20 cellular contexts compared by ENCODE assay signal in genomic region chr19:43572172-43572588, GRCh38. TPM values are rescaled to one million over a fixed set of nuclear protein-coding genes. Genes with fewer than 3 reads are reported as not detected.
A peak's percentile ranks its signal among the peaks of the same experiment; 100 is the strongest.
DNase-seq lines count a peak whose midpoint lies in the region; ATAC-seq and TF ChIP-seq lines count a peak whose summit lies in the region.
"Had no signal": no experiment of that assay in that cellular context is flagged by ENCODE, and none has a peak within 500 bp of the region (broad histone marks: within the 10 kb centered on the region; RNA-seq: fewer than 3 reads in every experiment).

No MANE protein-coding gene starts in this region.

- H3K9ac ChIP-seq in H9 (ENCODE audit: extremely low read depth, insufficient read length, low read length) (no peak overlapping the region), OCI-LY1 (ENCODE audit: low read length) (peak overlapping the region; percentile 22; the same call in 1 of the 2 replicates)

- H3K27me3 Mint-ChIP-seq in CD14-positive monocyte (ENCODE audit: low read depth in 3 of 3) = peaks cover 0 to 2% (median 0%) of the 10 kb centered on the region in 3 donors
- no peaks in the 10 kb centered on the region for H3K27me3 Mint-ChIP-seq in H9 (ENCODE audit: low read depth)
- H3K27me3 Mint-ChIP-seq: stimulated activated naive CD8-positive, alpha-beta T cell treated with anti-CD3 and anti-CD28 coated beads, Interleukin-15, amount 100 ng/mL, for 72 hours had no signal

- H4K91ac ChIP-seq in H9 (ENCODE audit: insufficient read length, low read depth, low read length) = no peak overlapping the region

- no CpG with 5 or more reads among the region's 3 CpGs for WGBS in H9 (ENCODE audit: extremely low coverage, insufficient read length, low lambda C conversion rate)
- WGBS in psoas muscle, 3 donors = 81 to 89% (median 82%) methylated on average over 3 of the region's 3 CpGs

- H3K79me2 ChIP-seq in H9 (ENCODE audit: insufficient read depth, low read length) (no peaks in the 10 kb centered on the region; the same call in 1 of the 2 replicates), OCI-LY1 (ENCODE audit: insufficient read depth, low read length) (0 out of 2 replicates have a peak, but pooled peaks cover 3% of the 10 kb centered on the region)

- H3K36me3 Mint-ChIP-seq in CD14-positive monocyte (peaks cover 11 to 25% of the 10 kb centered on the region in 2 donors), H9 (ENCODE audit: insufficient read depth in 1 of 3, low read depth in 3 of 3) (peaks cover 0 to 27% (median 18%) of the 10 kb centered on the region in 3 experiments; a peak in 6 of 7 replicates)

- no peak overlapping the region for H2BK5ac ChIP-seq in H9 (ENCODE audit: insufficient read length, low read length)

- intact Hi-C loops in CD14-positive monocyte (cut with micrococcal nuclease) (no loop called here), mucosa of descending colon (cut with DNase I, micrococcal nuclease) (no loop called here), psoas muscle (cut with DNase I) (no loop called here)

- DNase-seq in CD14-positive monocyte (ENCODE audit: low spot score) (no peak), H9 (no peak), mucosa of descending colon (no peak), psoas muscle (no peak), OCI-M1 (lab: John Stamatoyannopoulos, UW) (no peak)
- DNase-seq: activated CD4-positive, alpha-beta T cell treated with anti-CD3 and anti-CD28 coated beads for 4 hours; activated gamma-delta T cell; brain microvascular endothelial cell; effector CD8-positive, alpha-beta T cell; foreskin keratinocyte; HFFc6; NCI-H187 treated with DMSO at 0.1 percent for 48 hours; PC-9; right cardiac atrium; stimulated activated naive CD8-positive, alpha-beta T cell treated with anti-CD3 and anti-CD28 coated beads, Interleukin-15, amount 100 ng/mL, for 72 hours had no signal

- no peaks in the 10 kb centered on the region for H4K20me1 ChIP-seq in H9 (ENCODE audit: control insufficient read depth, insufficient read depth, insufficient read length)
- no peaks in the 10 kb centered on the region for H4K20me1 ChIP-seq in OCI-LY1 (ENCODE audit: insufficient read depth, low read length)

- H3F3A ChIP-seq in OCI-LY1 (ENCODE audit: insufficient read depth, low read length) = no peaks in the 10 kb centered on the region

- TF ChIP-seq CTCF in CD14-positive monocyte (IDR thresholded peaks at IDR 0.05) (no peak), H9 (conservative IDR thresholded peaks at IDR 0.05) (no peak), OCI-LY1 (IDR thresholded peaks at IDR 0.05; ENCODE audit: low read length) (no peak), mucosa of descending colon (IDR thresholded peaks at IDR 0.05) (no peak), psoas muscle (IDR thresholded peaks at IDR 0.05) (no peak)

- H3K9me3 Mint-ChIP-seq in CD14-positive monocyte = no peaks in the 10 kb centered on the region
- no peaks in the 10 kb centered on the region for H3K9me3 Mint-ChIP-seq in H9
- H3K9me3 Mint-ChIP-seq: HFFc6; stimulated activated naive CD8-positive, alpha-beta T cell treated with anti-CD3 and anti-CD28 coated beads, Interleukin-15, amount 100 ng/mL, for 72 hours had no signal

- H3K79me1 ChIP-seq in H9 (ENCODE audit: insufficient read depth, low read depth, low read length, poor library complexity, severe bottlenecking) = no peaks in the 10 kb centered on the region

- no peak overlapping the region for H4K5ac ChIP-seq in H9 (ENCODE audit: insufficient read length, low read depth, low read length)

- H3K56ac ChIP-seq in H9 (ENCODE audit: insufficient read length, low read depth, low read length) = no peak overlapping the region

- H3K4me3 ChIP-seq in OCI-LY1 (ENCODE audit: low read depth, low read length, poor library complexity, severe bottlenecking) (no peak overlapping the region), mucosa of descending colon (no peak overlapping the region), psoas muscle (no peak overlapping the region)
- H3K4me3 ChIP-seq: PC-9 had no signal

- H3K4me3 Mint-ChIP-seq in CD14-positive monocyte (no peak overlapping the region), H9 (no peak overlapping the region; a peak in 1 of 5 replicates)
- H3K4me3 Mint-ChIP-seq: HFFc6; stimulated activated naive CD8-positive, alpha-beta T cell treated with anti-CD3 and anti-CD28 coated beads, Interleukin-15, amount 100 ng/mL, for 72 hours had no signal

- no peak overlapping the region for H2AK5ac ChIP-seq in H9 (ENCODE audit: insufficient read length, low read length)

- H3K36me3 ChIP-seq in OCI-LY1 (ENCODE audit: insufficient read depth, low read length) = peaks cover 16% of the 10 kb centered on the region; the same call in 1 of the 2 replicates
- no peaks in the 10 kb centered on the region for H3K36me3 ChIP-seq in mucosa of descending colon (ENCODE audit: low read depth)
- H3K36me3 ChIP-seq in psoas muscle (ENCODE audit: insufficient read depth in 1 of 2, low read depth in 1 of 2) = peaks cover 0 to 33% of the 10 kb centered on the region in 2 donors
- H3K36me3 ChIP-seq: brain microvascular endothelial cell had no signal

- peak overlapping the region in 4 of 7 donors; percentile 3 to 43 (median 20) for H3K27ac Mint-ChIP-seq in CD14-positive monocyte
- H3K27ac Mint-ChIP-seq in H9 = peak overlapping the region in 2 of 3 experiments; percentile 5 to 17; a peak in 2 of 7 replicates
- H3K27ac Mint-ChIP-seq: HFFc6 had no signal

- H3K27me3 ChIP-seq in H9 (ENCODE audit: insufficient read depth, low read length) (no peaks in the 10 kb centered on the region), OCI-LY1 (ENCODE audit: insufficient read depth, low read length) (no peaks in the 10 kb centered on the region), psoas muscle (ENCODE audit: insufficient read depth in 3 of 3, low read length in 2 of 3) (no peaks in the 10 kb centered on the region)
- H3K27me3 ChIP-seq: brain microvascular endothelial cell, foreskin keratinocyte had no signal

- H3K4ac ChIP-seq in H9 (ENCODE audit: low read depth, low read length) = no peak overlapping the region

- H4K8ac ChIP-seq in H9 (replicated peaks; ENCODE audit: insufficient read length, low read depth, low read length) = no peak overlapping the region

- H3K27ac ChIP-seq in H9 (ENCODE audit: insufficient read length, low read depth, low read length) (no peak overlapping the region), OCI-LY1 (ENCODE audit: low read depth, low read length, poor library complexity, severe bottlenecking) (no peak overlapping the region), psoas muscle (no peak overlapping the region)
- H3K27ac ChIP-seq: brain microvascular endothelial cell, C4-2B, foreskin keratinocyte, PC-9 had no signal

- H3K23me2 ChIP-seq in H9 (ENCODE audit: insufficient read length, low read depth, low read length, poor library complexity, severe bottlenecking) = peaks cover 7% of the 10 kb centered on the region

- H3K4me2 ChIP-seq in H9 (ENCODE audit: insufficient read depth, insufficient read length, low read length) = no peak overlapping the region
- H3K4me2 ChIP-seq in OCI-LY1 (ENCODE audit: low read length) = no peak overlapping the region
- H3K4me2 ChIP-seq: PC-9 had no signal

- H3K14ac ChIP-seq in H9 (ENCODE audit: insufficient read depth, low read length) = no peak overlapping the region

- no peak overlapping the region for H2BK20ac ChIP-seq in H9 (ENCODE audit: low read depth, low read length, poor library complexity, severe bottlenecking)

- no peaks in the 10 kb centered on the region for H3K9me2 ChIP-seq in OCI-LY1 (ENCODE audit: low read depth, low read length)

- H3K23ac ChIP-seq in H9 (ENCODE audit: insufficient read length, low read depth, low read length) = no peak overlapping the region

- no peak overlapping the region for H2AFZ ChIP-seq in H9 (ENCODE audit: low read length)
- no peak overlapping the region for H2AFZ ChIP-seq in OCI-LY1 (ENCODE audit: low read length)
- H2AFZ ChIP-seq: PC-9 had no signal

- no peak overlapping the region for H2BK12ac ChIP-seq in H9 (ENCODE audit: insufficient read length, low read depth, low read length)

- no peak overlapping the region for H3T11ph ChIP-seq in H9 (ENCODE audit: low read length)

- H2BK15ac ChIP-seq in H9 (ENCODE audit: low read depth, low read length) = no peak overlapping the region

- H3K4me1 Mint-ChIP-seq in CD14-positive monocyte (peaks cover 25% of the 10 kb centered on the region), H9 (peaks cover 20 to 32% of the 10 kb centered on the region in 2 experiments)

- H3K9me3 ChIP-seq in H9 (ENCODE audit: control insufficient read depth, low read depth, low read length) (no peaks in the 10 kb centered on the region), OCI-LY1 (ENCODE audit: low read length) (no peaks in the 10 kb centered on the region), mucosa of descending colon (no peaks in the 10 kb centered on the region), psoas muscle (no peaks in the 10 kb centered on the region)

- no peak overlapping the region for H3K18ac ChIP-seq in H9 (ENCODE audit: insufficient read length, low read depth, low read length)

- no peak overlapping the region for H2BK120ac ChIP-seq in H9 (ENCODE audit: low read depth, low read length, poor library complexity, severe bottlenecking)

- peak; percentile 21 for ATAC-seq in mucosa of descending colon
- ATAC-seq in GM18907 (IDR thresholded peaks at IDR 0.05; ENCODE audit: unreplicated experiment) = no peak
- ATAC-seq in GM19467 (IDR thresholded peaks at IDR 0.05; ENCODE audit: unreplicated experiment) = no peak
- no peak for ATAC-seq in psoas muscle
- ATAC-seq: foreskin keratinocyte; right cardiac atrium; stimulated activated naive CD8-positive, alpha-beta T cell treated with anti-CD3 and anti-CD28 coated beads, Interleukin-15, amount 100 ng/mL, for 72 hours had no signal

- H3K4me1 ChIP-seq in H9 (ENCODE audit: insufficient read depth, low read length) (peaks cover 4% of the 10 kb centered on the region; the same call in 1 of the 2 replicates), OCI-LY1 (ENCODE audit: insufficient read depth, low read length, severe bottlenecking) (peaks cover 13% of the 10 kb centered on the region), mucosa of descending colon (ENCODE audit: low read depth) (peaks cover 13% of the 10 kb centered on the region), psoas muscle (peaks cover 12% of the 10 kb centered on the region)
- H3K4me1 ChIP-seq: foreskin keratinocyte had no signal

RNA-seq across cellular contexts. Expression of gene XRCC1, which starts 3.1 kb away (rescaled TPM):
- polyA plus RNA-seq in CD14-positive monocyte = 10 to 100 TPM; 13.1 to 19.3 TPM
- 38.0 and 42.8 TPM in 2 replicates for total RNA-seq in H9 (2021)
- total RNA-seq in mucosa of descending colon = 10 to 100 TPM; 16.4 to 33.4 (median 21.1) TPM
- 10 to 100 TPM; 12.7 to 22.1 (median 14.8) TPM for total RNA-seq in psoas muscle
- polyA plus RNA-seq in psoas muscle = 10 to 100 TPM; 13.5 to 21.6 (median 14.1) TPM

RNA-seq across cellular contexts. Expression of gene PINLYP, which starts 3.4 kb away (rescaled TPM):
- polyA plus RNA-seq in CD14-positive monocyte (1 to 10 TPM in 1 of 2 donors, under 1 TPM in 1; 0.93 to 1.3 TPM), psoas muscle (1 to 10 TPM in 1 of 3 donors, under 1 TPM in 2; 0.66 to 1.3 (median 0.90) TPM)
- total RNA-seq in H9 (2021) (11.4 and 11.9 TPM in 2 replicates), mucosa of descending colon (1 to 10 TPM in 2 of 3 donors, under 1 TPM in 1; 0.61 to 7.4 (median 2.0) TPM), psoas muscle (1 to 10 TPM in 1 of 4 donors, under 1 TPM in 2, not detected in 1; 0.66 to 1.1 (median 0.86) TPM)

RNA-seq across cellular contexts. Expression of gene IRGQ, which starts 23.8 kb away (rescaled TPM):
- 1 to 10 TPM; 1.8 to 2.9 TPM for polyA plus RNA-seq in CD14-positive monocyte
- 24.1 and 25.4 TPM in 2 replicates for total RNA-seq in H9 (2021)
- total RNA-seq in mucosa of descending colon = 10 to 100 TPM; 18.9 to 29.4 (median 21.9) TPM
- total RNA-seq in psoas muscle = 10 to 100 TPM; 16.3 to 26.9 (median 22.4) TPM
- polyA plus RNA-seq in psoas muscle = 10 to 100 TPM in 2 of 3 donors, 1 to 10 TPM in 1; 5.5 to 23.3 (median 11.9) TPM

RNA-seq across cellular contexts. Expression of gene ZNF576, which starts 24.2 kb away (rescaled TPM):
- polyA plus RNA-seq in CD14-positive monocyte (1 to 10 TPM; 7.2 to 8.4 TPM), psoas muscle (10 to 100 TPM; 14.6 to 22.7 (median 22.4) TPM)
- total RNA-seq in H9 (2021) (16.3 and 19.7 TPM in 2 replicates), mucosa of descending colon (10 to 100 TPM; 15.4 to 18.9 (median 16.3) TPM), psoas muscle (10 to 100 TPM; 10.3 to 16.2 (median 15.9) TPM)

RNA-seq across cellular contexts. Expression of gene ZNF575, which starts 39.2 kb away (rescaled TPM):
- polyA plus RNA-seq in CD14-positive monocyte (under 1 TPM; 0.25 to 0.79 TPM), psoas muscle (1 to 10 TPM in 1 of 3 donors, under 1 TPM in 2; 0.23 to 1.1 (median 0.35) TPM)
- total RNA-seq in H9 (2021) (not detected in 2 replicates), mucosa of descending colon (10 to 100 TPM in 1 of 3 donors, 1 to 10 TPM in 2; 9.1 to 18.2 (median 9.6) TPM), psoas muscle (1 to 10 TPM in 3 of 4 donors, under 1 TPM in 1; 0.40 to 1.6 (median 1.2) TPM)
- total RNA-seq: HT1080 had no signal
